Comparison of ENCODE assay signal across 11 cellular contexts in genomic region chr5:139383993-139384590, GRCh38. TPM values are rescaled to one million over a fixed set of nuclear protein-coding genes. Genes with fewer than 3 reads are reported as not detected.
DNase-seq lines count a peak whose midpoint lies in the region; ATAC-seq and TF ChIP-seq lines count a peak whose summit lies in the region.
"Had no signal": no experiment of that assay in that cellular context is flagged by ENCODE, and none has a peak within 500 bp of the region (broad histone marks: within the 10 kb centered on the region; RNA-seq: fewer than 3 reads in every experiment).

No MANE protein-coding gene starts in this region.

- H3K4me3 Mint-ChIP-seq in neural progenitor cell: no peak overlapping the region

- no peak overlapping the region for H2BK15ac ChIP-seq in neuronal stem cell (ENCODE audit: low read length)

- H2BK12ac ChIP-seq in neuronal stem cell (ENCODE audit: low read length): no peak overlapping the region

- TF ChIP-seq RAD21 in Ishikawa (IDR thresholded peaks at IDR 0.05; ENCODE audit: low read depth) (no peak), SK-N-SH (IDR thresholded peaks at IDR 0.05; ENCODE audit: low read length) (no peak)

- H4K91ac ChIP-seq in neuronal stem cell (ENCODE audit: low read depth, low read length, poor library complexity): no peak overlapping the region

- no peaks in the 10 kb centered on the region for H3K9me3 ChIP-seq in body of pancreas
- H3K9me3 ChIP-seq in neuronal stem cell (replicated peaks in 1 of 2; ENCODE audit: control insufficient read depth in 2 of 2, insufficient read depth in 1 of 2, low read depth in 1 of 2, low read length in 2 of 2): no peaks in the 10 kb centered on the region
- no peaks in the 10 kb centered on the region for H3K9me3 ChIP-seq in SK-N-SH
- H3K9me3 ChIP-seq in neural progenitor cell (ENCODE audit: low read depth): no peaks in the 10 kb centered on the region

- peaks cover 16% of the 10 kb centered on the region for H3K4me1 Mint-ChIP-seq in neural progenitor cell

- no peaks in the 10 kb centered on the region for H4K20me1 ChIP-seq in SK-N-SH (ENCODE audit: insufficient read depth)
- no peaks in the 10 kb centered on the region for H4K20me1 ChIP-seq in neural progenitor cell (ENCODE audit: low read depth)

- peak; percentile 25 for ATAC-seq in body of pancreas

- no peak overlapping the region for H2BK120ac ChIP-seq in neuronal stem cell (ENCODE audit: low read depth, low read length)

- TF ChIP-seq EP300 in Ishikawa (IDR thresholded peaks at IDR 0.05; ENCODE audit: borderline replicate concordance) (no peak), SK-N-SH (IDR thresholded peaks at IDR 0.05; ENCODE audit: borderline replicate concordance in 1 of 2, low read depth in 1 of 2, low read length in 1 of 2) (no peak)

- intact Hi-C loops in body of pancreas (cut with DNase I): no loop called here

- no peak overlapping the region for H3K14ac ChIP-seq in neuronal stem cell (ENCODE audit: low read length)

- H3K4me1 ChIP-seq in body of pancreas (peaks cover 38% of the 10 kb centered on the region), neuronal stem cell (ENCODE audit: control insufficient read depth in 2 of 2, insufficient read depth in 1 of 2, low read depth in 1 of 2, low read length in 2 of 2) (peaks cover 2 to 6% of the 10 kb centered on the region in 2 donors), SK-N-SH (ENCODE audit: control insufficient read depth in 1 of 2, insufficient read depth in 2 of 2, low read depth in 1 of 2, low read length in 1 of 2) (peaks cover 0 to 23% of the 10 kb centered on the region in 2 experiments; a peak in 1 of 4 replicates), neural progenitor cell (peaks cover 4% of the 10 kb centered on the region)

- H3K9ac ChIP-seq in neuronal stem cell (ENCODE audit: low read depth, low read length, poor library complexity): peak overlapping the region; percentile 34
- H3K9ac ChIP-seq in SK-N-SH: no peak overlapping the region
- no peak overlapping the region for H3K9ac ChIP-seq in neural progenitor cell

- H3K23ac ChIP-seq in neuronal stem cell (ENCODE audit: low read depth, low read length, poor library complexity): no peak overlapping the region

- H3K27me3 ChIP-seq in body of pancreas (no peaks in the 10 kb centered on the region), neuronal stem cell (ENCODE audit: control insufficient read depth in 3 of 3, insufficient read depth in 3 of 3, low read depth in 1 of 3, low read length in 3 of 3) (peaks cover 0 to 16% (median 0%) of the 10 kb centered on the region in 3 experiments), SK-N-SH (ENCODE audit: insufficient read depth) (no peaks in the 10 kb centered on the region), neural progenitor cell (no peaks in the 10 kb centered on the region)

- no peaks in the 10 kb centered on the region for H3K36me3 Mint-ChIP-seq in neural progenitor cell

- WGBS in body of pancreas, 2 donors: 61 to 82% methylated on average over 5 to 7 of the region's 7 CpGs
- no CpG with 5 or more reads among the region's 7 CpGs for WGBS in neuronal stem cell (ENCODE audit: extremely low coverage in 2 of 2, insufficient read length in 2 of 2, insufficient replicate concordance in 1 of 2), 2 donors
- WGBS in SK-N-SH (ENCODE audit: low lambda C conversion rate): 76% methylated on average over 6 of the region's 7 CpGs

- POLR2A ChIA-PET in SK-N-SH (lab: Yijun Ruan, JAX): interaction anchor here (1.4 kb wide), 1 partner anchor 19 kb away, joined by 5 read pairs; no protein-coding TSS in a partner anchor

- H2AK5ac ChIP-seq in neuronal stem cell (ENCODE audit: low read depth, low read length): no peak overlapping the region

- no peaks in the 10 kb centered on the region for H3K9me2 ChIP-seq in SK-N-SH

- H3K79me2 ChIP-seq in SK-N-SH (ENCODE audit: insufficient read depth) (no peaks in the 10 kb centered on the region), neural progenitor cell (ENCODE audit: low read depth) (no peaks in the 10 kb centered on the region)

- H2AFZ ChIP-seq in neuronal stem cell (ENCODE audit: low read length): no peak overlapping the region
- H2AFZ ChIP-seq in SK-N-SH (ENCODE audit: low read depth): no peak overlapping the region
- no peak overlapping the region for H2AFZ ChIP-seq in neural progenitor cell (replicated peaks)

- no peak for TF ChIP-seq CTCF in C4-2B (conservative IDR thresholded peaks at IDR 0.05)
- TF ChIP-seq CTCF in body of pancreas (IDR thresholded peaks at IDR 0.05): no peak
- no peak for TF ChIP-seq CTCF in SK-N-SH (IDR thresholded peaks at IDR 0.05)
- no peak for TF ChIP-seq CTCF in neural progenitor cell (IDR thresholded peaks at IDR 0.05)

- H3F3A ChIP-seq in SK-N-SH (replicated peaks; ENCODE audit: insufficient read depth): no peaks in the 10 kb centered on the region
- H3F3A ChIP-seq in neural progenitor cell (ENCODE audit: low read depth): no peaks in the 10 kb centered on the region

- no peaks in the 10 kb centered on the region for H3K9me3 Mint-ChIP-seq in neural progenitor cell

- H3K4me2 ChIP-seq in neuronal stem cell (ENCODE audit: insufficient read depth, low read length, poor library complexity, severe bottlenecking): no peak overlapping the region
- no peak overlapping the region for H3K4me2 ChIP-seq in SK-N-SH
- H3K4me2 ChIP-seq in neural progenitor cell: no peak overlapping the region

- H3K27me3 Mint-ChIP-seq in neural progenitor cell (ENCODE audit: insufficient read depth, low read depth): no peaks in the 10 kb centered on the region

- H3K18ac ChIP-seq in neuronal stem cell (ENCODE audit: low read length): peak overlapping the region; percentile 27

- no peak overlapping the region for H3K27ac Mint-ChIP-seq in neural progenitor cell

- no peaks in the 10 kb centered on the region for H3K36me3 ChIP-seq in body of pancreas (replicated peaks in 1 of 2; ENCODE audit: insufficient read depth in 1 of 2, low read depth in 2 of 2)
- H3K36me3 ChIP-seq in neuronal stem cell (replicated peaks in 1 of 2; ENCODE audit: control insufficient read depth in 2 of 2, insufficient read depth in 2 of 2, low read length in 2 of 2): no peaks in the 10 kb centered on the region
- no peaks in the 10 kb centered on the region for H3K36me3 ChIP-seq in SK-N-SH (replicated peaks in 1 of 2; ENCODE audit: control insufficient read depth in 1 of 2, insufficient read depth in 2 of 2, low read length in 1 of 2)
- no peaks in the 10 kb centered on the region for H3K36me3 ChIP-seq in neural progenitor cell

- no peak overlapping the region for H2BK5ac ChIP-seq in neuronal stem cell (ENCODE audit: low read length)

- no peak overlapping the region for H3K4me3 ChIP-seq in body of pancreas
- H3K4me3 ChIP-seq in neuronal stem cell (ENCODE audit: low read length in 2 of 2): no peak overlapping the region
- no peak overlapping the region for H3K4me3 ChIP-seq in SK-N-SH (ENCODE audit: low read depth in 2 of 2, low read length in 1 of 2)
- H3K4me3 ChIP-seq in neural progenitor cell: no peak overlapping the region

- TF ChIP-seq POLR2A in body of pancreas (IDR thresholded peaks at IDR 0.05): no peak

- peaks cover 6% of the 10 kb centered on the region for H3K79me1 ChIP-seq in neuronal stem cell (ENCODE audit: low read depth, low read length)

- DNase-seq in body of pancreas (no peak), neuronal stem cell (ENCODE audit: low spot score) (no peak), SK-N-SH (no peak), neural progenitor cell (ENCODE audit: low spot score) (no peak), H4 (ENCODE audit: low spot score) (no peak), T-helper 9 cell (no peak)
- DNase-seq: NCI-H446 treated with DMSO at 0.1 percent for 48 hours had no signal

- CTCF ChIA-PET in SK-N-SH (lab: Yijun Ruan, JAX): interaction anchor here (1.2 kb wide), 1 partner anchor 129 kb away, joined by 3 read pairs; no protein-coding TSS in a partner anchor

- H3K27ac ChIP-seq in C4-2B (peak overlapping the region; percentile 83), body of pancreas (peak overlapping the region in 3 of 4 donors; percentile 47 to 69 (median 63)), neuronal stem cell (replicated peaks; ENCODE audit: low read length) (no peak overlapping the region), SK-N-SH (ENCODE audit: low read depth in 2 of 2, low read length in 1 of 2) (no peak overlapping the region), neural progenitor cell (no peak overlapping the region)

- H4K8ac ChIP-seq in neuronal stem cell (ENCODE audit: low read depth, low read length): no peak overlapping the region

- no peak overlapping the region for H3K4ac ChIP-seq in neuronal stem cell (ENCODE audit: low read length)

RNA-seq across cellular contexts. Expression of gene SLC23A1, which starts 1.0 kb away (rescaled TPM):
- total RNA-seq in body of pancreas: under 1 TPM; 0.66 to 0.78 TPM
- 0.01 TPM for polyA plus RNA-seq in neuronal stem cell (2013, experiment 1 of 2)
- 0.03 TPM for polyA plus RNA-seq in neuronal stem cell (2013, experiment 2 of 2)
- polyA plus RNA-seq in SK-N-SH (2012; rRNA removed): not detected in 2 replicates
- 0.01 TPM in 1 of 2 replicates, not detected in the other for polyA plus RNA-seq in SK-N-SH (2012; cell fraction: cytosol; rRNA removed)
- polyA plus RNA-seq in SK-N-SH (2012; cell fraction: nucleus; rRNA removed): 0.05 TPM in 1 of 2 replicates, not detected in the other
- not detected in 2 replicates for total RNA-seq in neural progenitor cell (ENCODE audit: low replicate concordance)
- total RNA-seq in H4 (2014; rRNA removed; shearing (Covaris generic)): not detected in 2 replicates
- total RNA-seq: dermis microvascular lymphatic vessel endothelial cell, mononuclear cell had no signal

RNA-seq across cellular contexts. Expression of gene MZB1, which starts 5.6 kb away (rescaled TPM):
- total RNA-seq in body of pancreas (10 to 100 TPM in 1 of 2 donors, not detected in 1; 12.2 TPM), neural progenitor cell (ENCODE audit: low replicate concordance) (0.53 TPM in 1 of 2 replicates, not detected in the other)
- polyA plus RNA-seq in neuronal stem cell (2013, experiment 1 of 2): 0.31 TPM
- polyA plus RNA-seq in neuronal stem cell (2013, experiment 2 of 2): 0.32 TPM
- 0.06 TPM in 1 of 2 replicates, not detected in the other for polyA plus RNA-seq in SK-N-SH (2012; rRNA removed)
- not detected in 2 replicates for polyA plus RNA-seq in SK-N-SH (2012; cell fraction: cytosol; rRNA removed)
- polyA plus RNA-seq in SK-N-SH (2012; cell fraction: nucleus; rRNA removed): 0.10 and 0.16 TPM in 2 replicates
- total RNA-seq in H4 (2014; rRNA removed; shearing (Covaris generic)): not detected in 2 replicates
- total RNA-seq: dermis microvascular lymphatic vessel endothelial cell had no signal

RNA-seq across cellular contexts. Expression of gene PROB1, which starts 10.8 kb away (rescaled TPM):
- total RNA-seq in body of pancreas: 1 to 10 TPM in 1 of 2 donors, under 1 TPM in 1; 0.52 to 1.3 TPM
- polyA plus RNA-seq in neuronal stem cell (2013, experiment 1 of 2): 2.0 TPM
- polyA plus RNA-seq in neuronal stem cell (2013, experiment 2 of 2): 2.1 TPM
- 0.44 and 0.62 TPM in 2 replicates for polyA plus RNA-seq in SK-N-SH (2012; rRNA removed)
- 0.22 and 0.30 TPM in 2 replicates for polyA plus RNA-seq in SK-N-SH (2012; cell fraction: cytosol; rRNA removed)
- 3.4 and 3.7 TPM in 2 replicates for polyA plus RNA-seq in SK-N-SH (2012; cell fraction: nucleus; rRNA removed)
- 0.67 and 2.6 TPM in 2 replicates for total RNA-seq in neural progenitor cell (ENCODE audit: low replicate concordance)
- total RNA-seq in H4 (2014; rRNA removed; shearing (Covaris generic)): not detected in 2 replicates

RNA-seq across cellular contexts. Expression of gene SPATA24, which starts 19.8 kb away (rescaled TPM):
- total RNA-seq in body of pancreas: 10 to 100 TPM in 1 of 2 donors, not detected in 1; 18.9 TPM
- 15.3 TPM for polyA plus RNA-seq in neuronal stem cell (2013, experiment 1 of 2)
- 15.2 TPM for polyA plus RNA-seq in neuronal stem cell (2013, experiment 2 of 2)
- 7.6 and 10.8 TPM in 2 replicates for polyA plus RNA-seq in SK-N-SH (2012; rRNA removed)
- polyA plus RNA-seq in SK-N-SH (2012; cell fraction: cytosol; rRNA removed): 8.6 and 11.1 TPM in 2 replicates
- polyA plus RNA-seq in SK-N-SH (2012; cell fraction: nucleus; rRNA removed): 11.5 and 13.5 TPM in 2 replicates
- total RNA-seq in neural progenitor cell (ENCODE audit: low replicate concordance): 15.2 and 15.7 TPM in 2 replicates
- 3.4 and 5.9 TPM in 2 replicates for total RNA-seq in H4 (2014; rRNA removed; shearing (Covaris generic))

RNA-seq across cellular contexts. Expression of gene PAIP2, which starts 42.4 kb away (rescaled TPM):
- total RNA-seq in body of pancreas: 10 to 100 TPM; 29.0 to 54.2 TPM
- polyA plus RNA-seq in neuronal stem cell (2013, experiment 1 of 2): 196 TPM
- 197 TPM for polyA plus RNA-seq in neuronal stem cell (2013, experiment 2 of 2)
- polyA plus RNA-seq in SK-N-SH (2012; rRNA removed): 52.9 and 73.2 TPM in 2 replicates
- 83.4 and 100 TPM in 2 replicates for polyA plus RNA-seq in SK-N-SH (2012; cell fraction: cytosol; rRNA removed)
- polyA plus RNA-seq in SK-N-SH (2012; cell fraction: nucleus; rRNA removed): 22.7 and 35.1 TPM in 2 replicates
- 115 and 201 TPM in 2 replicates for total RNA-seq in neural progenitor cell (ENCODE audit: low replicate concordance)
- total RNA-seq in H4 (2014; rRNA removed; shearing (Covaris generic)): 66.1 and 71.8 TPM in 2 replicates

Comparison
In these comparisons a context has a peak if more than half of its experiments do, and no peak if none do; other contexts are left out.
1. H3K27ac ChIP-seq: peak in C4-2B (single experiment) and body of pancreas (3 of 4); none in neuronal stem cell (single experiment), SK-N-SH (0 of 2) and neural progenitor cell (single experiment).